In the genomic region with DNA sequence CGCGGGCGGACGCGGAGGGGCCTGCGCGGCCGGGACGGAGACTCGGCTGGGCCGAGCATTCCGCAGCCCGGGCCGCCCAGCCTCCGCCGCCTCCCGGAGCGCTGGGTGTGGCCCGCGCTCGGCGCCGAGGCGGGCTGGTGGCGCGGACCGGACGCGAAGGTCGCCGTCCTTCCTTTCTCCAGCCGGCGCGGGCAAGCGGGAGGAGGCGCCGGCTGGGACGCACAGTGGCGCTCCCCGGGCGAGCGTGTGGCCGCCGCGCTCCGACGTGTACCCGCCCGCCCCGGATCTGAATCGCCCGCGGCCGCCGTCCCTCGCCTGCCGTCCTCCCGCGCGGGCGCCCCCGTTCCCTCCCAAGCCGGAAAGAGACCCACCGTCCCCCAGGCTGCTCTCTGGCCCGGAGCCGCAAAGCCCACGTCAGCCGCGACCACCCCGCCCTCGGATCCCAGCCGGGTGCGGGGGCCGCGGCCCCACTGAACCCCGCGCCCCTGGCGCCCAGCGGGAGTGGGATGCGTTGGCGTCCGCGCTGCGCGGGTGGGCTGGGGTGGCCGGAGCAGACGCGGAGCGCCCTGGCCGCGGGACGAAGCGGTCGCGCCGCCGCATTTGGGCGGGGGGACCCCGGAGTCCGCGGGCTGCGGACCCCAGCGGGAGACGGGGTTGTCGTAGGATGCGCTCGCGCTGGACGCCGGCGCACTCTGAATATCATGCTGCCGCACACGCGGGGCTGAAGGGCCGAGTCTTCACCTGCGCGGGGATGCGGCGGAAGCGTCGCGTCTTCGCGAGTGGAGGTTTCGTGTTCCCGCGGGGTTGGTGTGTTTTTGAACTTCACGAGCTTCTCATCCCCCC, we compare ENCODE assay signal across 1 cellular context.
TF ChIP-seq lines count a peak whose summit lies in the region.

No MANE protein-coding gene starts in this region.

TF ChIP-seq in GM12878, 131 proteins besides CTCF, POLR2A, EP300 and RAD21 (continued from another document):
- TF ChIP-seq RELB (IDR thresholded peaks at IDR 0.05; ENCODE audit: low read depth) = no peak
- TF ChIP-seq, protein P1, sequence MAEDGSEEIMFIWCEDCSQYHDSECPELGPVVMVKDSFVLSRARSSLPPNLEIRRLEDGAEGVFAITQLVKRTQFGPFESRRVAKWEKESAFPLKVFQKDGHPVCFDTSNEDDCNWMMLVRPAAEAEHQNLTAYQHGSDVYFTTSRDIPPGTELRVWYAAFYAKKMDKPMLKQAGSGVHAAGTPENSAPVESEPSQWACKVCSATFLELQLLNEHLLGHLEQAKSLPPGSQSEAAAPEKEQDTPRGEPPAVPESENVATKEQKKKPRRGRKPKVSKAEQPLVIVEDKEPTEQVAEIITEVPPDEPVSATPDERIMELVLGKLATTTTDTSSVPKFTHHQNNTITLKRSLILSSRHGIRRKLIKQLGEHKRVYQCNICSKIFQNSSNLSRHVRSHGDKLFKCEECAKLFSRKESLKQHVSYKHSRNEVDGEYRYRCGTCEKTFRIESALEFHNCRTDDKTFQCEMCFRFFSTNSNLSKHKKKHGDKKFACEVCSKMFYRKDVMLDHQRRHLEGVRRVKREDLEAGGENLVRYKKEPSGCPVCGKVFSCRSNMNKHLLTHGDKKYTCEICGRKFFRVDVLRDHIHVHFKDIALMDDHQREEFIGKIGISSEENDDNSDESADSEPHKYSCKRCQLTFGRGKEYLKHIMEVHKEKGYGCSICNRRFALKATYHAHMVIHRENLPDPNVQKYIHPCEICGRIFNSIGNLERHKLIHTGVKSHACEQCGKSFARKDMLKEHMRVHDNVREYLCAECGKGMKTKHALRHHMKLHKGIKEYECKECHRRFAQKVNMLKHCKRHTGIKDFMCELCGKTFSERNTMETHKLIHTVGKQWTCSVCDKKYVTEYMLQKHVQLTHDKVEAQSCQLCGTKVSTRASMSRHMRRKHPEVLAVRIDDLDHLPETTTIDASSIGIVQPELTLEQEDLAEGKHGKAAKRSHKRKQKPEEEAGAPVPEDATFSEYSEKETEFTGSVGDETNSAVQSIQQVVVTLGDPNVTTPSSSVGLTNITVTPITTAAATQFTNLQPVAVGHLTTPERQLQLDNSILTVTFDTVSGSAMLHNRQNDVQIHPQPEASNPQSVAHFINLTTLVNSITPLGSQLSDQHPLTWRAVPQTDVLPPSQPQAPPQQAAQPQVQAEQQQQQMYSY (CRISPR knock-in tag; IDR thresholded peaks at IDR 0.05) = no peak
- TF ChIP-seq ATF7 (IDR thresholded peaks at IDR 0.05; ENCODE audit: low read depth) = no peak
- TF ChIP-seq NRF1 (conservative IDR thresholded peaks at IDR 0.05; ENCODE audit: low read depth, low read length) = no peak
- TF ChIP-seq RB1 (IDR thresholded peaks at IDR 0.05; ENCODE audit: borderline replicate concordance) = no peak
- TF ChIP-seq, protein P2, sequence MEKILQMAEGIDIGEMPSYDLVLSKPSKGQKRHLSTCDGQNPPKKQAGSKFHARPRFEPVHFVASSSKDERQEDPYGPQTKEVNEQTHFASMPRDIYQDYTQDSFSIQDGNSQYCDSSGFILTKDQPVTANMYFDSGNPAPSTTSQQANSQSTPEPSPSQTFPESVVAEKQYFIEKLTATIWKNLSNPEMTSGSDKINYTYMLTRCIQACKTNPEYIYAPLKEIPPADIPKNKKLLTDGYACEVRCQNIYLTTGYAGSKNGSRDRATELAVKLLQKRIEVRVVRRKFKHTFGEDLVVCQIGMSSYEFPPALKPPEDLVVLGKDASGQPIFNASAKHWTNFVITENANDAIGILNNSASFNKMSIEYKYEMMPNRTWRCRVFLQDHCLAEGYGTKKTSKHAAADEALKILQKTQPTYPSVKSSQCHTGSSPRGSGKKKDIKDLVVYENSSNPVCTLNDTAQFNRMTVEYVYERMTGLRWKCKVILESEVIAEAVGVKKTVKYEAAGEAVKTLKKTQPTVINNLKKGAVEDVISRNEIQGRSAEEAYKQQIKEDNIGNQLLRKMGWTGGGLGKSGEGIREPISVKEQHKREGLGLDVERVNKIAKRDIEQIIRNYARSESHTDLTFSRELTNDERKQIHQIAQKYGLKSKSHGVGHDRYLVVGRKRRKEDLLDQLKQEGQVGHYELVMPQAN (conservative IDR thresholded peaks at IDR 0.05) = peak; percentile 48; the same call in 1 of the 2 replicates
- no peak for TF ChIP-seq MEF2B (IDR thresholded peaks at IDR 0.05; ENCODE audit: partially characterized antibody, poor library complexity, severe bottlenecking)
- peak; percentile 87 for TF ChIP-seq IKZF1 (conservative IDR thresholded peaks at IDR 0.05)
- peak; percentile 13; the same call in 1 of the 2 replicates for TF ChIP-seq SMARCA5 (IDR thresholded peaks at IDR 0.05)
- TF ChIP-seq BHLHE40 (IDR thresholded peaks at IDR 0.05; ENCODE audit: borderline replicate concordance in 1 of 2, low read depth in 2 of 2, low read length in 1 of 2) = peak in 1 of 2 experiments; percentile 6; a peak in 1 of 4 replicates
- TF ChIP-seq, protein P3, sequence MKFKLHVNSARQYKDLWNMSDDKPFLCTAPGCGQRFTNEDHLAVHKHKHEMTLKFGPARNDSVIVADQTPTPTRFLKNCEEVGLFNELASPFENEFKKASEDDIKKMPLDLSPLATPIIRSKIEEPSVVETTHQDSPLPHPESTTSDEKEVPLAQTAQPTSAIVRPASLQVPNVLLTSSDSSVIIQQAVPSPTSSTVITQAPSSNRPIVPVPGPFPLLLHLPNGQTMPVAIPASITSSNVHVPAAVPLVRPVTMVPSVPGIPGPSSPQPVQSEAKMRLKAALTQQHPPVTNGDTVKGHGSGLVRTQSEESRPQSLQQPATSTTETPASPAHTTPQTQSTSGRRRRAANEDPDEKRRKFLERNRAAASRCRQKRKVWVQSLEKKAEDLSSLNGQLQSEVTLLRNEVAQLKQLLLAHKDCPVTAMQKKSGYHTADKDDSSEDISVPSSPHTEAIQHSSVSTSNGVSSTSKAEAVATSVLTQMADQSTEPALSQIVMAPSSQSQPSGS (IDR thresholded peaks at IDR 0.05; ENCODE audit: low read length) = no peak
- TF ChIP-seq POU2F2 (IDR thresholded peaks at IDR 0.05; ENCODE audit: borderline replicate concordance, low read depth, low read length) = peak; percentile 41; the same call in 1 of the 3 replicates
- no peak for TF ChIP-seq SRF (IDR thresholded peaks at IDR 0.05; ENCODE audit: low read depth in 2 of 2, low read length in 2 of 2)
- TF ChIP-seq NR2F1 (conservative IDR thresholded peaks at IDR 0.05) = 0 out of 2 replicates have a peak, but pooled peaks have one; percentile 23
- no peak for TF ChIP-seq EED (IDR thresholded peaks at IDR 0.05; ENCODE audit: low read depth)
- TF ChIP-seq, protein P4, sequence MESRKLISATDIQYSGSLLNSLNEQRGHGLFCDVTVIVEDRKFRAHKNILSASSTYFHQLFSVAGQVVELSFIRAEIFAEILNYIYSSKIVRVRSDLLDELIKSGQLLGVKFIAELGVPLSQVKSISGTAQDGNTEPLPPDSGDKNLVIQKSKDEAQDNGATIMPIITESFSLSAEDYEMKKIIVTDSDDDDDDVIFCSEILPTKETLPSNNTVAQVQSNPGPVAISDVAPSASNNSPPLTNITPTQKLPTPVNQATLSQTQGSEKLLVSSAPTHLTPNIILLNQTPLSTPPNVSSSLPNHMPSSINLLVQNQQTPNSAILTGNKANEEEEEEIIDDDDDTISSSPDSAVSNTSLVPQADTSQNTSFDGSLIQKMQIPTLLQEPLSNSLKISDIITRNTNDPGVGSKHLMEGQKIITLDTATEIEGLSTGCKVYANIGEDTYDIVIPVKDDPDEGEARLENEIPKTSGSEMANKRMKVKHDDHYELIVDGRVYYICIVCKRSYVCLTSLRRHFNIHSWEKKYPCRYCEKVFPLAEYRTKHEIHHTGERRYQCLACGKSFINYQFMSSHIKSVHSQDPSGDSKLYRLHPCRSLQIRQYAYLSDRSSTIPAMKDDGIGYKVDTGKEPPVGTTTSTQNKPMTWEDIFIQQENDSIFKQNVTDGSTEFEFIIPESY (IDR thresholded peaks at IDR 0.05) = no peak
- TF ChIP-seq, protein P5, sequence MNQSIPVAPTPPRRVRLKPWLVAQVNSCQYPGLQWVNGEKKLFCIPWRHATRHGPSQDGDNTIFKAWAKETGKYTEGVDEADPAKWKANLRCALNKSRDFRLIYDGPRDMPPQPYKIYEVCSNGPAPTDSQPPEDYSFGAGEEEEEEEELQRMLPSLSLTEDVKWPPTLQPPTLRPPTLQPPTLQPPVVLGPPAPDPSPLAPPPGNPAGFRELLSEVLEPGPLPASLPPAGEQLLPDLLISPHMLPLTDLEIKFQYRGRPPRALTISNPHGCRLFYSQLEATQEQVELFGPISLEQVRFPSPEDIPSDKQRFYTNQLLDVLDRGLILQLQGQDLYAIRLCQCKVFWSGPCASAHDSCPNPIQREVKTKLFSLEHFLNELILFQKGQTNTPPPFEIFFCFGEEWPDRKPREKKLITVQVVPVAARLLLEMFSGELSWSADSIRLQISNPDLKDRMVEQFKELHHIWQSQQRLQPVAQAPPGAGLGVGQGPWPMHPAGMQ (IDR thresholded peaks at IDR 0.05; ENCODE audit: borderline replicate concordance) = no peak
- TF ChIP-seq, protein P6, sequence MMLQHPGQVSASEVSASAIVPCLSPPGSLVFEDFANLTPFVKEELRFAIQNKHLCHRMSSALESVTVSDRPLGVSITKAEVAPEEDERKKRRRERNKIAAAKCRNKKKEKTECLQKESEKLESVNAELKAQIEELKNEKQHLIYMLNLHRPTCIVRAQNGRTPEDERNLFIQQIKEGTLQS (IDR thresholded peaks at IDR 0.05; ENCODE audit: borderline replicate concordance, extremely low read depth, low read depth, low read length) = no peak
- no peak for TF ChIP-seq TARDBP (IDR thresholded peaks at IDR 0.05; ENCODE audit: borderline replicate concordance)
- no peak for TF ChIP-seq ZNF622 (IDR thresholded peaks at IDR 0.05)
- TF ChIP-seq JUNB (IDR thresholded peaks at IDR 0.05) = no peak
- TF ChIP-seq WRNIP1 (IDR thresholded peaks at IDR 0.05; ENCODE audit: borderline replicate concordance, low read depth, low read length) = no peak
- peak; percentile 54; the same call in 1 of the 2 replicates for TF ChIP-seq LARP7 (IDR thresholded peaks at IDR 0.05)
- 0 out of 3 replicates have a peak, but pooled peaks of 1 of the 2 experiments have one; percentile 30 for TF ChIP-seq EGR1 (IDR thresholded peaks at IDR 0.05; ENCODE audit: borderline replicate concordance in 1 of 2, low read depth in 2 of 2, low read length in 2 of 2)
- no peak for TF ChIP-seq FOXK2 (IDR thresholded peaks at IDR 0.05)
- TF ChIP-seq, protein P7, sequence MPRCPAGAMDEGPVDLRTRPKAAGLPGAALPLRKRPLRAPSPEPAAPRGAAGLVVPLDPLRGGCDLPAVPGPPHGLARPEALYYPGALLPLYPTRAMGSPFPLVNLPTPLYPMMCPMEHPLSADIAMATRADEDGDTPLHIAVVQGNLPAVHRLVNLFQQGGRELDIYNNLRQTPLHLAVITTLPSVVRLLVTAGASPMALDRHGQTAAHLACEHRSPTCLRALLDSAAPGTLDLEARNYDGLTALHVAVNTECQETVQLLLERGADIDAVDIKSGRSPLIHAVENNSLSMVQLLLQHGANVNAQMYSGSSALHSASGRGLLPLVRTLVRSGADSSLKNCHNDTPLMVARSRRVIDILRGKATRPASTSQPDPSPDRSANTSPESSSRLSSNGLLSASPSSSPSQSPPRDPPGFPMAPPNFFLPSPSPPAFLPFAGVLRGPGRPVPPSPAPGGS (IDR thresholded peaks at IDR 0.05; ENCODE audit: borderline replicate concordance, insufficient read depth, low read depth, low read length, poor library complexity, severe bottlenecking) = no peak
- no peak for TF ChIP-seq IRF4 (IDR thresholded peaks at IDR 0.05; ENCODE audit: low read depth, low read length)
- TF ChIP-seq YBX1 (IDR thresholded peaks at IDR 0.05) = no peak
- no peak for TF ChIP-seq KAT2A (conservative IDR thresholded peaks at IDR 0.05; ENCODE audit: control insufficient read depth, low read depth, low read length)
- TF ChIP-seq SUZ12 (IDR thresholded peaks at IDR 0.05; ENCODE audit: unreplicated experiment) = no peak
- TF ChIP-seq STAT3 (IDR thresholded peaks at IDR 0.05; ENCODE audit: low read depth, low read length) = no peak
- no peak for TF ChIP-seq GABPA (IDR thresholded peaks at IDR 0.05; ENCODE audit: low read depth)
- TF ChIP-seq TBL1XR1 (IDR thresholded peaks at IDR 0.05; ENCODE audit: low read depth, low read length) = no peak
- 0 out of 2 replicates have a peak, but pooled peaks have one; percentile 46 for TF ChIP-seq NR2C1 (IDR thresholded peaks at IDR 0.05)
- TF ChIP-seq GATAD2B (conservative IDR thresholded peaks at IDR 0.05; ENCODE audit: low read depth) = peak; percentile 81
- TF ChIP-seq ZNF274 (IDR thresholded peaks at IDR 0.05; ENCODE audit: insufficient read depth, insufficient read length) = no peak
- no peak for TF ChIP-seq SUPT20H (IDR thresholded peaks at IDR 0.05; ENCODE audit: borderline replicate concordance, control insufficient read depth, low read depth, low read length)
